Comparison of ENCODE assay signal across 11 cellular contexts in the genomic region with DNA sequence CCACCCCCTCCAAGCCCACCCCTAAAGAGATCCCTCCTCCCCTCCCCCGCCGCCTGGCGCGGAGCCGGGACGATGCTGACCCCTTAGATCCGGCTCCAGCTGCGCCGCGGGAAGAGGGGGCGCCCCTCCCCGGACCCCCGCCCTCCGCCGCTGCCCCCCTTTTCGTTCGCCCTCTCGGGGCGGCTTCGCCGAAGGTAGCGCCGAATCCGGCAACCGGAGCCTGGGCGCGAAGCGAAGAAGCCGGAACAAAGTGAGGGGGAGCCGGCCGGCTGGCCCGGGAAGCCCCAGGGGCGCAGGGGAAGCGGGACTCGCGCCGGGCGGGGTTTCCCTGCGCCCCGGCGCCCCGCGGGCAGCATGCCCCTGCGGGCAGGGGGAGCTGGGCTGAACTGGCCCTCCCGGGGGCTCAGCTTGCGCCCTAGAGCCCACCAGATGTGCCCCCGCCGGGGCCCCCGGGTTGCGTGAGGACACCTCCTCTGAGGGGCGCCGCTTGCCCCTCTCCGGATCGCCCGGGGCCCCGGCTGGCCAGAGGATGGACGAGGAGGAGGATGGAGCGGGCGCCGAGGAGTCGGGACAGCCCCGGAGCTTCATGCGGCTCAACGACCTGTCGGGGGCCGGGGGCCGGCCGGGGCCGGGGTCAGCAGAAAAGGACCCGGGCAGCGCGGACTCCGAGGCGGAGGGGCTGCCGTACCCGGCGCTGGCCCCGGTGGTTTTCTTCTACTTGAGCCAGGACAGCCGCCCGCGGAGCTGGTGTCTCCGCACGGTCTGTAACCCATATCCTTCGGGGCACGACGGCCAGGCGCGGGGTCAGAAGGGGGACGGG. TPM values are rescaled to one million over a fixed set of nuclear protein-coding genes. Genes with fewer than 3 reads are reported as not detected.
DNase-seq lines count a peak whose midpoint lies in the region; ATAC-seq and TF ChIP-seq lines count a peak whose summit lies in the region.
"Had no signal": no experiment of that assay in that cellular context is flagged by ENCODE, and none has a peak within 500 bp of the region (broad histone marks: within the 10 kb centered on the region; RNA-seq: fewer than 3 reads in every experiment).

No MANE protein-coding gene starts in this region.

- H3K4me1 Mint-ChIP-seq in naive thymus-derived CD8-positive, alpha-beta T cell, result peaks cover 14 to 55% (median 30%) of the 10 kb centered on the region in 4 donors

- H3K27ac Mint-ChIP-seq in naive thymus-derived CD8-positive, alpha-beta T cell, result no peak overlapping the region
- H3K27ac Mint-ChIP-seq: stimulated activated naive CD8-positive, alpha-beta T cell treated with anti-CD3 and anti-CD28 coated beads, Interleukin-15, Interleukin-2, amounts not matched to agents 100 ng/mL and 50 ng/mL, for 24 hours had no signal

- H3K27me3 Mint-ChIP-seq in naive thymus-derived CD8-positive, alpha-beta T cell, result peaks cover 15 to 71% (median 42%) of the 10 kb centered on the region in 5 donors

- in situ Hi-C loops in GM23248 (cut with MboI) (no loop called here), astrocyte of the cerebellum (cut with HindIII; ENCODE audit: low sequenced_read_pairs) (loop anchor here (5.0 kb wide), 1 partner anchor 66 kb away; no protein-coding TSS in a partner anchor)

- no peaks in the 10 kb centered on the region for H3K36me3 ChIP-seq in GM23248 (ENCODE audit: low read depth)

- H3K9me3 Mint-ChIP-seq in naive thymus-derived CD8-positive, alpha-beta T cell, result no peaks in the 10 kb centered on the region
- H3K9me3 Mint-ChIP-seq: stimulated activated naive CD8-positive, alpha-beta T cell treated with anti-CD3 and anti-CD28 coated beads, Interleukin-15, Interleukin-2, amounts not matched to agents 100 ng/mL and 50 ng/mL, for 24 hours had no signal

- H3K36me3 Mint-ChIP-seq in naive thymus-derived CD8-positive, alpha-beta T cell, result no peaks in the 10 kb centered on the region

- POLR2A ChIA-PET in naive thymus-derived CD8-positive, alpha-beta T cell (lab: Charles Lee), result interaction anchor here (0.7 to 1.2 kb wide), 3 partner anchors 9 to 20 kb away, joined by 3 to 5 read pairs (median 3); no protein-coding TSS in a partner anchor
- POLR2A ChIA-PET in HEK293T (lab: Yijun Ruan, JAX), result interaction anchor here (1.4 to 1.8 kb wide), 6 partner anchors 10 to 202 kb away, joined by 3 to 6 read pairs (median 4); no protein-coding TSS in a partner anchor

- H4K20me1 ChIP-seq in GM23248 (ENCODE audit: insufficient read depth), result no peaks in the 10 kb centered on the region

- peak overlapping the region in 6 of 10 donors; percentile 31 to 83 (median 52) for H3K4me3 Mint-ChIP-seq in naive thymus-derived CD8-positive, alpha-beta T cell

- WGBS in GM23248 (ENCODE audit: low coverage in 1 of 2, low lambda C conversion rate in 2 of 2, missing lambda C conversion rate in 2 of 2), 2 experiments, result 0 to 1% methylated on average over 39 to 70 of the region's 89 CpGs

- H3F3A ChIP-seq in GM23248 (ENCODE audit: insufficient read depth), result peaks cover 10% of the 10 kb centered on the region

- H2AFZ ChIP-seq in GM23248, result no peak overlapping the region

- no peaks in the 10 kb centered on the region for H3K9me2 ChIP-seq in GM23248 (ENCODE audit: insufficient read depth)

- peak; percentile 44 for DNase-seq in CD1c-positive myeloid dendritic cell (ENCODE audit: extremely low spot score)
- peak; percentile 50 for DNase-seq in GM23248
- no peak for DNase-seq in astrocyte of the cerebellum (ENCODE audit: low read depth)
- peak in 2 of 10 donors; percentile 21 to 25 for DNase-seq in naive thymus-derived CD8-positive, alpha-beta T cell
- no peak for DNase-seq in GM19238 (ENCODE audit: insufficient read length, low spot score)
- no peak for DNase-seq in NCI-H446 (lab: John Stamatoyannopoulos, UW)
- DNase-seq in HEK293T (ENCODE audit: extremely low spot score), result no peak

- no peak overlapping the region for H3K27ac ChIP-seq in GM23248
- H3K27ac ChIP-seq: VCaP had no signal

- no peaks in the 10 kb centered on the region for H3K9me3 ChIP-seq in GM23248 (ENCODE audit: low read depth)

- peak overlapping the region; percentile 74 for H3K4me3 ChIP-seq in GM23248
- H3K4me3 ChIP-seq in astrocyte of the cerebellum (ENCODE audit: low read depth, low read length), result peak overlapping the region; percentile 36

- no peak for TF ChIP-seq CTCF in astrocyte of the cerebellum (IDR thresholded peaks at IDR 0.05; ENCODE audit: low read depth, low read length, missing control alignments)

- no peak overlapping the region for H3K9ac ChIP-seq in GM23248

- H3K79me2 ChIP-seq in GM23248 (ENCODE audit: insufficient read depth), result no peaks in the 10 kb centered on the region

- H3K4me1 ChIP-seq in GM23248 (ENCODE audit: insufficient read depth), result peaks cover 13% of the 10 kb centered on the region

- CTCF ChIA-PET in HEK293T (lab: Yijun Ruan, JAX), result interaction anchor here (2.2 kb wide), 1 partner anchor 10 kb away, joined by 6 read pairs; no protein-coding TSS in a partner anchor

- ATAC-seq in naive thymus-derived CD8-positive, alpha-beta T cell, result peak; percentile 11 to 14
- no peak for ATAC-seq in HG03457 (IDR thresholded peaks at IDR 0.05; ENCODE audit: unreplicated experiment)

- peak overlapping the region; percentile 77 for H3K4me2 ChIP-seq in GM23248 (ENCODE audit: unreplicated experiment)

- H3K27me3 ChIP-seq in GM23248 (replicated peaks; ENCODE audit: insufficient read depth), result peaks cover 6% of the 10 kb centered on the region

TF ChIP-seq in HEK293T, 16 proteins besides CTCF, POLR2A, EP300 and RAD21:
- TF ChIP-seq ARNT (IDR thresholded peaks at IDR 0.05), result no peak

RNA-seq across cellular contexts. Expression of a gene that starts 0.6 kb away (rescaled TPM):
- 0.13 and 0.97 TPM in 2 replicates for total RNA-seq in GM23248 (2014; rRNA removed; shearing (Covaris generic))
- polyA plus RNA-seq in GM23248 (2016; fragmentation: Nextera tagmentation; extraction: Ambion mirVana), result 0.06 and 0.16 TPM in 2 replicates
- under 1 TPM in 1 of 2 experiments, not detected in 1; 0.05 TPM for total RNA-seq in naive thymus-derived CD8-positive, alpha-beta T cell
- polyA plus RNA-seq in naive thymus-derived CD8-positive, alpha-beta T cell, result not detected
- total RNA-seq: kidney epithelial cell had no signal

RNA-seq across cellular contexts. Expression of a gene that starts 14.2 kb away (rescaled TPM):
- 146 TPM in 2 replicates for total RNA-seq in GM23248 (2014; rRNA removed; shearing (Covaris generic))
- 89.9 and 91.2 TPM in 2 replicates for polyA plus RNA-seq in GM23248 (2016; fragmentation: Nextera tagmentation; extraction: Ambion mirVana)
- total RNA-seq in naive thymus-derived CD8-positive, alpha-beta T cell, result 10 to 100 TPM; 33.2 to 39.8 TPM
- polyA plus RNA-seq in naive thymus-derived CD8-positive, alpha-beta T cell, result 1 to 10 TPM; 6.9 to 8.9 (median 7.5) TPM

RNA-seq across cellular contexts. Expression of a gene that starts 28.6 kb away (rescaled TPM):
- not detected in 2 replicates for total RNA-seq in GM23248 (2014; rRNA removed; shearing (Covaris generic))
- polyA plus RNA-seq in GM23248 (2016; fragmentation: Nextera tagmentation; extraction: Ambion mirVana), result 0.13 TPM in 1 of 2 replicates, not detected in the other
- not detected for total RNA-seq in naive thymus-derived CD8-positive, alpha-beta T cell
- polyA plus RNA-seq in naive thymus-derived CD8-positive, alpha-beta T cell, result not detected

RNA-seq across cellular contexts. Expression of a gene that starts 52.9 kb away (rescaled TPM):
- 0.32 and 0.89 TPM in 2 replicates for total RNA-seq in GM23248 (2014; rRNA removed; shearing (Covaris generic))
- 0.79 and 1.4 TPM in 2 replicates for polyA plus RNA-seq in GM23248 (2016; fragmentation: Nextera tagmentation; extraction: Ambion mirVana)
- total RNA-seq in naive thymus-derived CD8-positive, alpha-beta T cell, result 1 to 10 TPM; 1.3 to 2.6 TPM
- 1 to 10 TPM in 1 of 3 donors, under 1 TPM in 1, not detected in 1; 0.80 to 1.3 TPM for polyA plus RNA-seq in naive thymus-derived CD8-positive, alpha-beta T cell

Comparison
In these comparisons a context has a peak if more than half of its experiments do, and no peak if none do; other contexts are left out.
1. DNase-seq: peak in CD1c-positive myeloid dendritic cell (single experiment) and GM23248 (single experiment); none in astrocyte of the cerebellum (single experiment), GM19238 (single experiment), NCI-H446 (0 of 2) and HEK293T (single experiment).